In the genomic region with DNA sequence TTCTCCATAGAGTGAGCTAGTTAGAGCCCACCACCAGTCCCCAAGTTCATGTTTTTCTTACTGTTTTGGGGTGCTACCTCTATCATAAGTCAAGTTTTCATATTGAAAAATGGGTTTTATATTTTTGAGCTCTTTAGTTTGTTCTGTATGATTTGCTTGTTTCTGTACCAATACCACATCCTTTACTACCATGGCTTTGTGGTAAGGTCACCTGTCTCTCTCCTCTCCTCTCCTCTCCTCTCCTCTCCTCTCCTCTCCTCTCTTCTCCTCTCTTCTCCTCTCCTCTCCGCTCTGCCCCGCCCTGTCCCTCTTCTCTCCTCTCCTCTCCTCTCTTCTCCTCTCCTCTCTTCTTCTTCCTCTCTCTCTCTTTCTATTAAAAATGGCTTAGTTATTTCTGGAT, we compare ENCODE assay signal across 20 cellular contexts. TPM values are rescaled to one million over a fixed set of nuclear protein-coding genes. Genes with fewer than 3 reads are reported as not detected.
DNase-seq lines count a peak whose midpoint lies in the region; ATAC-seq lines count a peak whose summit lies in the region.
"Had no signal": no experiment of that assay in that cellular context is flagged by ENCODE, and none has a peak within 500 bp of the region (broad histone marks: within the 10 kb centered on the region; RNA-seq: fewer than 3 reads in every experiment).

No MANE protein-coding gene starts in this region.

- POLR2A ChIA-PET in T-cell (lab: Charles Lee) = interaction anchor here (0.5 to 1.5 kb wide), 15 partner anchors 10 to 502 kb away, joined by 3 to 9 read pairs (median 3); a partner anchor contains a TSS

- peak overlapping the region in 2 of 3 donors; percentile 18 to 74 for H3K4me3 Mint-ChIP-seq in T-cell
- peak overlapping the region in 1 of 5 donors; percentile 27 for H3K4me3 Mint-ChIP-seq in immature natural killer cell
- peak overlapping the region; percentile 8 to 15 for H3K4me3 Mint-ChIP-seq in stimulated activated naive CD8-positive, alpha-beta T cell treated with anti-CD3 and anti-CD28 coated beads, Interleukin-15, amount 100 ng/mL, for 72 hours
- H3K4me3 Mint-ChIP-seq: mesothelial cell of epicardium, neural crest cell had no signal

- H3K4me1 Mint-ChIP-seq in T-cell (peaks cover 23 to 26% (median 23%) of the 10 kb centered on the region in 3 donors), immature natural killer cell (peaks cover 14 to 18% of the 10 kb centered on the region in 2 donors)
- H3K4me1 Mint-ChIP-seq in stimulated activated naive CD8-positive, alpha-beta T cell treated with anti-CD3 and anti-CD28 coated beads, Interleukin-15, amount 100 ng/mL, for 72 hours = peaks cover 17% of the 10 kb centered on the region
- H3K4me1 Mint-ChIP-seq: neural crest cell had no signal

- CTCF ChIA-PET in T-cell (lab: Charles Lee) = interaction anchor here (0.5 to 2.9 kb wide), 39 partner anchors 10 to 1924 kb away, joined by 3 to 65 read pairs (median 4); a partner anchor contains a TSS

- no peak for DNase-seq in activated naive CD4-positive, alpha-beta T cell treated with anti-CD3 and anti-CD28 coated beads, Interleukin-2, amount 50 U/mL, for 72 hours (ENCODE audit: low spot score in 2 of 2)
- DNase-seq in activated naive CD4-positive, alpha-beta T cell treated with anti-CD3 and anti-CD28 coated beads, Interleukin-2, amount 50 U/mL, for 16 hours = no peak
- DNase-seq in T-cell (peak in 6 of 34 experiments; percentile 5 to 38 (median 12)), immature natural killer cell (no peak), iPS-NIHi11 (ENCODE audit: low spot score) (no peak)
- DNase-seq in stimulated activated naive CD8-positive, alpha-beta T cell treated with anti-CD3 and anti-CD28 coated beads, Interleukin-15, amount 100 ng/mL, for 72 hours = no peak
- DNase-seq: activated effector memory CD4-positive, alpha-beta T cell treated with Interleukin-2 at 50 U/mL for 16 hours; aorta; dermis blood vessel endothelial cell; DMS79; NCI-H146; NCI-H526; Peyer's patch; posterior cingulate gyrus; right lobe of liver; stimulated activated CD8-positive, alpha-beta memory T cell treated with anti-CD3 and anti-CD28 coated beads, Interleukin-4, amount 100 ng/mL, for 48 hours; WERI-Rb-1 had no signal

- H3K27me3 Mint-ChIP-seq in T-cell (no peaks in the 10 kb centered on the region), immature natural killer cell (ENCODE audit: low read depth in 3 of 3) (peaks cover 0 to 2% (median 1%) of the 10 kb centered on the region in 3 donors)
- no peaks in the 10 kb centered on the region for H3K27me3 Mint-ChIP-seq in stimulated activated naive CD8-positive, alpha-beta T cell treated with anti-CD3 and anti-CD28 coated beads, Interleukin-15, amount 100 ng/mL, for 72 hours

- H3K36me3 Mint-ChIP-seq in activated naive CD4-positive, alpha-beta T cell treated with anti-CD3 and anti-CD28 coated beads, Interleukin-2, amount 50 U/mL, for 72 hours = no peaks in the 10 kb centered on the region
- H3K36me3 Mint-ChIP-seq in T-cell (no peaks in the 10 kb centered on the region), immature natural killer cell (peaks cover 0 to 6% (median 0%) of the 10 kb centered on the region in 3 donors)
- H3K36me3 Mint-ChIP-seq: mesothelial cell of epicardium had no signal

- H3K9me3 Mint-ChIP-seq in activated naive CD4-positive, alpha-beta T cell treated with anti-CD3 and anti-CD28 coated beads, Interleukin-2, amount 50 U/mL, for 72 hours = no peaks in the 10 kb centered on the region
- no peaks in the 10 kb centered on the region for H3K9me3 Mint-ChIP-seq in T-cell
- H3K9me3 Mint-ChIP-seq in immature natural killer cell = no peaks in the 10 kb centered on the region
- no peaks in the 10 kb centered on the region for H3K9me3 Mint-ChIP-seq in stimulated activated naive CD8-positive, alpha-beta T cell treated with anti-CD3 and anti-CD28 coated beads, Interleukin-15, amount 100 ng/mL, for 72 hours
- H3K9me3 Mint-ChIP-seq: mesothelial cell of epicardium, neural crest cell had no signal

- peak overlapping the region; percentile 3 to 58 for H3K27ac Mint-ChIP-seq in activated naive CD4-positive, alpha-beta T cell treated with anti-CD3 and anti-CD28 coated beads, Interleukin-2, amount 50 U/mL, for 72 hours
- peak overlapping the region; percentile 81 to 85 for H3K27ac Mint-ChIP-seq in T-cell
- peak overlapping the region in 5 of 6 donors; percentile 27 to 82 (median 70) for H3K27ac Mint-ChIP-seq in immature natural killer cell
- peak overlapping the region; percentile 4 to 85 for H3K27ac Mint-ChIP-seq in stimulated activated naive CD8-positive, alpha-beta T cell treated with anti-CD3 and anti-CD28 coated beads, Interleukin-15, amount 100 ng/mL, for 72 hours
- H3K27ac Mint-ChIP-seq: mesothelial cell of epicardium had no signal

- ATAC-seq in activated naive CD4-positive, alpha-beta T cell treated with anti-CD3 and anti-CD28 coated beads, Interleukin-2, amount 50 U/mL, for 72 hours = peak; percentile 41 to 63
- ATAC-seq in T-cell (replicated peaks in 1 of 4) (peak; percentile 82 to 96 (median 90)), GM21360 (IDR thresholded peaks at IDR 0.05; ENCODE audit: unreplicated experiment) (no peak)
- peak; percentile 67 for ATAC-seq in stimulated activated naive CD8-positive, alpha-beta T cell treated with anti-CD3 and anti-CD28 coated beads, Interleukin-15, amount 100 ng/mL, for 72 hours

RNA-seq across cellular contexts. Expression of a gene that starts 22.1 kb away (rescaled TPM):
- 10 to 100 TPM; 67.0 to 88.2 TPM for total RNA-seq in activated naive CD4-positive, alpha-beta T cell treated with anti-CD3 and anti-CD28 coated beads, Interleukin-2, amount 50 U/mL, for 72 hours
- total RNA-seq in T-cell = 100 to 1,000 TPM; 209 to 386 (median 323) TPM
- polyA plus RNA-seq in immature natural killer cell = 100 to 1,000 TPM; 101 to 137 (median 129) TPM

Comparison
In these comparisons a context has a peak if more than half of its experiments do, and no peak if none do; other contexts are left out.
1. H3K27ac Mint-ChIP-seq: peak in every context shown above with its lines; median percentile 83 in T-cell; 70 in immature natural killer cell; 44 in stimulated activated naive CD8-positive, alpha-beta T cell treated with anti-CD3 and anti-CD28 coated beads, Interleukin-15, amount 100 ng/mL, for 72 hours; 30 in activated naive CD4-positive, alpha-beta T cell treated with anti-CD3 and anti-CD28 coated beads, Interleukin-2, amount 50 U/mL, for 72 hours.